In the genomic region with DNA sequence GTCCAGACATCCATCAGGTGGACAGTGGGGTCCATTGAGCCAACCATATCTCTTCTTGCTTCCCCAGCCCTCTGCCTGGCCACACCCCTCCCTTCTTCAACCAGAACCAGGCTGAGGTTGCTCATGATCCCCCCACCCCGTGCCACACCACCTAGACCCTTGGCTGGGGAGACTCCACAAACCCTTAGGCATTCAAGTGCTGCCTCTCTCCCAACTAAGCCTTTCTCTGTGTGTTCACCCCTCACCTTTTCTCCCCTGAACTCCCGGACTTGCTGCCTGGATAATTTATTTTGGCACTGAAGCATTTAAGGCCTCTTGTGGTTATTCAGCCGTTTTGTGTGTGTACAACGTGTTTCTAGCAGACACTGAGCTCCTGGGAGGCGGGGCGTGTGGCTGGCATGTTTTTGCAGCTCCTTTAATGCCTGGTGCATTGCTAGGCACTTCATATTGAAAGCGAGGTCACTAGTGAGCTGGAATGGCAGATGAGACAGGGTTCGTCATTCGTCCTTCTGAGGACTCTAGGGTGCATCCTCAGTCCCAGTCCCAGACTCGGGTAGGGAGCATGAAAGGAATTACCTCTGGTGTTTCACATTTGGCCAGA, we compare ENCODE assay signal across 16 cellular contexts. TPM values are rescaled to one million over a fixed set of nuclear protein-coding genes. Genes with fewer than 3 reads are reported as not detected.
DNase-seq lines count a peak whose midpoint lies in the region; TF ChIP-seq lines count a peak whose summit lies in the region.
"Had no signal": no experiment of that assay in that cellular context is flagged by ENCODE, and none has a peak within 500 bp of the region (broad histone marks: within the 10 kb centered on the region; RNA-seq: fewer than 3 reads in every experiment).

No MANE protein-coding gene starts in this region.

- H3K27ac ChIP-seq in endodermal cell (ENCODE audit: low read depth, low read length): no peak overlapping the region
- H3K27ac ChIP-seq: epithelial cell of prostate, SJSA1 had no signal

- H3K27me3 ChIP-seq in endodermal cell (ENCODE audit: control insufficient read depth, insufficient read depth, low read length, poor library complexity, severe bottlenecking): no peaks in the 10 kb centered on the region

- no peaks in the 10 kb centered on the region for H3K27me3 Mint-ChIP-seq in mesothelial cell of epicardium (ENCODE audit: low read depth)
- H3K27me3 Mint-ChIP-seq in activated CD4-positive, alpha-beta T cell treated with anti-CD3 and anti-CD28 coated beads, Interleukin-2, amount 10 ng/mL, durations not matched to agents 7 days and 5 days: no peaks in the 10 kb centered on the region
- H3K27me3 Mint-ChIP-seq in endodermal cell (ENCODE audit: insufficient read depth): no peaks in the 10 kb centered on the region

- peaks cover 53% of the 10 kb centered on the region for H3K4me1 Mint-ChIP-seq in mesothelial cell of epicardium
- H3K4me1 Mint-ChIP-seq in activated CD4-positive, alpha-beta T cell treated with anti-CD3 and anti-CD28 coated beads, Interleukin-2, amount 10 ng/mL, durations not matched to agents 7 days and 5 days: no peaks in the 10 kb centered on the region
- peaks cover 27% of the 10 kb centered on the region for H3K4me1 Mint-ChIP-seq in endodermal cell

- H3K4me3 Mint-ChIP-seq in mesothelial cell of epicardium: no peak overlapping the region
- no peak overlapping the region for H3K4me3 Mint-ChIP-seq in activated CD4-positive, alpha-beta T cell treated with anti-CD3 and anti-CD28 coated beads, Interleukin-2, amount 10 ng/mL, durations not matched to agents 7 days and 5 days
- H3K4me3 Mint-ChIP-seq in endodermal cell: no peak overlapping the region
- H3K4me3 Mint-ChIP-seq: H9 had no signal

- TF ChIP-seq CTCF in choroid plexus epithelial cell (conservative IDR thresholded peaks at IDR 0.05; ENCODE audit: low read depth, low read length) (no peak), mesothelial cell of epicardium (IDR thresholded peaks at IDR 0.05; ENCODE audit: unreplicated experiment) (no peak), endodermal cell (conservative IDR thresholded peaks at IDR 0.05) (no peak)

- H3K9me3 Mint-ChIP-seq in mesothelial cell of epicardium: no peaks in the 10 kb centered on the region
- no peaks in the 10 kb centered on the region for H3K9me3 Mint-ChIP-seq in activated CD4-positive, alpha-beta T cell treated with anti-CD3 and anti-CD28 coated beads, Interleukin-2, amount 10 ng/mL, durations not matched to agents 7 days and 5 days
- H3K9me3 Mint-ChIP-seq in endodermal cell: no peaks in the 10 kb centered on the region
- H3K9me3 Mint-ChIP-seq: H9 had no signal

- no peaks in the 10 kb centered on the region for H3K36me3 ChIP-seq in endodermal cell (ENCODE audit: control insufficient read depth, insufficient read depth, low read length)
- H3K36me3 ChIP-seq: SJSA1 had no signal

- H3K9ac ChIP-seq in endodermal cell (ENCODE audit: extremely low read depth, low read length, poor library complexity, severe bottlenecking): no peak overlapping the region

- peak overlapping the region; percentile 15 for H3K27ac Mint-ChIP-seq in mesothelial cell of epicardium
- H3K27ac Mint-ChIP-seq in activated CD4-positive, alpha-beta T cell treated with anti-CD3 and anti-CD28 coated beads, Interleukin-2, amount 10 ng/mL, durations not matched to agents 7 days and 5 days: no peak overlapping the region
- no peak overlapping the region for H3K27ac Mint-ChIP-seq in endodermal cell

- H3K4me3 ChIP-seq in choroid plexus epithelial cell (ENCODE audit: low read depth, low read length) (no peak overlapping the region), endodermal cell (ENCODE audit: low read length) (no peak overlapping the region)
- H3K4me3 ChIP-seq: SJSA1 had no signal

- H3K9me3 ChIP-seq in endodermal cell (ENCODE audit: control insufficient read depth, low read length): no peaks in the 10 kb centered on the region
- H3K9me3 ChIP-seq: SJSA1 had no signal

- WGBS in endodermal cell (ENCODE audit: insufficient coverage in 1 of 2, insufficient read length in 1 of 2), 2 experiments: 86 to 88% methylated on average over 10 of the region's 10 CpGs

- H3K36me3 Mint-ChIP-seq in mesothelial cell of epicardium (no peaks in the 10 kb centered on the region), endodermal cell (ENCODE audit: low read depth) (no peaks in the 10 kb centered on the region)
- no peaks in the 10 kb centered on the region for H3K36me3 Mint-ChIP-seq in activated CD4-positive, alpha-beta T cell treated with anti-CD3 and anti-CD28 coated beads, Interleukin-2, amount 10 ng/mL, durations not matched to agents 7 days and 5 days (ENCODE audit: low read depth)

- CTCF ChIA-PET in activated CD4-positive, alpha-beta T cell treated with anti-CD3 and anti-CD28 coated beads, Interleukin-2, amount 10 ng/mL, durations not matched to agents 7 days and 5 days (lab: Charles Lee): interaction anchor here (0.8 kb wide), 1 partner anchor 29 kb away, joined by 3 read pairs; the partner anchor contains the start of gene CACNA1G

- peaks cover 20% of the 10 kb centered on the region for H3K4me1 ChIP-seq in endodermal cell (ENCODE audit: control insufficient read depth, insufficient read depth, low read length)
- H3K4me1 ChIP-seq: SJSA1 had no signal

- POLR2A ChIA-PET in activated CD4-positive, alpha-beta T cell treated with anti-CD3 and anti-CD28 coated beads, Interleukin-2, amount 10 ng/mL, durations not matched to agents 7 days and 5 days (lab: Charles Lee): no interaction called here

- DNase-seq in AG08395 (ENCODE audit: low spot score): peak; percentile 27
- DNase-seq in NCI-H187 (lab: John Stamatoyannopoulos, UW): peak; percentile 28 to 75
- DNase-seq in choroid plexus epithelial cell (ENCODE audit: low read depth): peak; percentile 66
- DNase-seq in mesothelial cell of epicardium (ENCODE audit: low spot score in 2 of 2, unreplicated experiment in 2 of 2): no peak
- DNase-seq in iPS-NIHi7 (ENCODE audit: extremely low spot score): no peak
- DNase-seq in activated T-cell treated with anti-CD3 and anti-CD28 coated beads, Interleukin-2, amount 50 U/mL, for 48 hours: no peak
- no peak for DNase-seq in activated CD4-positive, alpha-beta T cell treated with anti-CD3 and anti-CD28 coated beads, Interleukin-2, amount 10 ng/mL, durations not matched to agents 7 days and 5 days
- no peak for DNase-seq in endodermal cell
- DNase-seq: activated gamma-delta T cell treated with Interleukin-2 at 50 U/mL for 16 hours, H9, mesendoderm, NCI-H2171 treated with DMSO at 0.1 percent for 48 hours had no signal

RNA-seq across cellular contexts. Expression of gene CACNA1G, which starts 28.7 kb away (rescaled TPM):
- total RNA-seq in mesothelial cell of epicardium: 26.1 to 29.0 TPM (median 26.9 TPM) in 3 replicates
- not detected for total RNA-seq in activated CD4-positive, alpha-beta T cell treated with anti-CD3 and anti-CD28 coated beads, Interleukin-2, amount 10 ng/mL, durations not matched to agents 7 days and 5 days
- total RNA-seq in endodermal cell: 1 to 10 TPM in 1 of 2 donors, under 1 TPM in 1; 0.84 to 1.1 TPM
- polyA plus RNA-seq in endodermal cell (2013, experiment 1 of 2): 7.5 TPM
- polyA plus RNA-seq in endodermal cell (2013, experiment 2 of 2): 6.6 TPM

RNA-seq across cellular contexts. Expression of gene SPATA20, which starts 42.2 kb away (rescaled TPM):
- total RNA-seq in mesothelial cell of epicardium (71.3 to 71.7 TPM (median 71.4 TPM) in 3 replicates), endodermal cell (10 to 100 TPM; 40.4 to 40.5 TPM)
- total RNA-seq in activated CD4-positive, alpha-beta T cell treated with anti-CD3 and anti-CD28 coated beads, Interleukin-2, amount 10 ng/mL, durations not matched to agents 7 days and 5 days: 1 to 10 TPM; 3.9 to 6.2 TPM
- polyA plus RNA-seq in endodermal cell (2013, experiment 1 of 2): 22.2 TPM
- polyA plus RNA-seq in endodermal cell (2013, experiment 2 of 2): 21.2 TPM

RNA-seq across cellular contexts. Expression of gene ABCC3, which starts 45.5 kb away (rescaled TPM):
- total RNA-seq in mesothelial cell of epicardium: 0.44 to 1.2 TPM (median 0.93 TPM) in 3 replicates
- total RNA-seq in activated CD4-positive, alpha-beta T cell treated with anti-CD3 and anti-CD28 coated beads, Interleukin-2, amount 10 ng/mL, durations not matched to agents 7 days and 5 days: not detected
- total RNA-seq in endodermal cell: under 1 TPM; 0.22 to 0.91 TPM
- polyA plus RNA-seq in endodermal cell (2013, experiment 1 of 2): not detected
- not detected for polyA plus RNA-seq in endodermal cell (2013, experiment 2 of 2)
- total RNA-seq: activated CD8-positive, alpha-beta memory T cell treated with anti-CD3 and anti-CD28 coated beads for 36 hours had no signal

RNA-seq across cellular contexts. Expression of gene EPN3, which starts 56.7 kb away (rescaled TPM):
- total RNA-seq in mesothelial cell of epicardium: 14.2 to 15.1 TPM (median 14.7 TPM) in 3 replicates
- not detected for total RNA-seq in activated CD4-positive, alpha-beta T cell treated with anti-CD3 and anti-CD28 coated beads, Interleukin-2, amount 10 ng/mL, durations not matched to agents 7 days and 5 days
- under 1 TPM in 1 of 2 donors, not detected in 1; 0.66 TPM for total RNA-seq in endodermal cell
- 0.21 TPM for polyA plus RNA-seq in endodermal cell (2013, experiment 1 of 2)
- not detected for polyA plus RNA-seq in endodermal cell (2013, experiment 2 of 2)
- total RNA-seq: activated CD8-positive, alpha-beta memory T cell treated with anti-CD3 and anti-CD28 coated beads for 36 hours; osteocyte had no signal

Comparison
In these comparisons a context has a peak if more than half of its experiments do, and no peak if none do; other contexts are left out.
1. DNase-seq: peak in AG08395 (single experiment), NCI-H187 (2 of 2) and choroid plexus epithelial cell (single experiment); none in mesothelial cell of epicardium (0 of 2), iPS-NIHi7 (single experiment), activated T-cell treated with anti-CD3 and anti-CD28 coated beads, Interleukin-2, amount 50 U/mL, for 48 hours (0 of 2), activated CD4-positive, alpha-beta T cell treated with anti-CD3 and anti-CD28 coated beads, Interleukin-2, amount 10 ng/mL, durations not matched to agents 7 days and 5 days (single experiment) and endodermal cell (single experiment).
2. RNA of gene CACNA1G, which starts 28.7 kb away (total RNA-seq): 26.1 to 29.0 TPM in mesothelial cell of epicardium; 0.84 to 1.1 TPM in endodermal cell and not detected in activated CD4-positive, alpha-beta T cell treated with anti-CD3 and anti-CD28 coated beads, Interleukin-2, amount 10 ng/mL, durations not matched to agents 7 days and 5 days; every median in the first group is over 10 times any median in the second.
3. RNA of gene SPATA20, which starts 42.2 kb away (total RNA-seq): 71.3 to 71.7 TPM in mesothelial cell of epicardium and 40.4 to 40.5 TPM in endodermal cell; 3.9 to 6.2 TPM in activated CD4-positive, alpha-beta T cell treated with anti-CD3 and anti-CD28 coated beads, Interleukin-2, amount 10 ng/mL, durations not matched to agents 7 days and 5 days; every median in the first group is over 4 times any median in the second.